27 cellular contexts compared by ENCODE assay signal in genomic region chr13:112705286-112705685, GRCh38. TPM values are rescaled to one million over a fixed set of nuclear protein-coding genes. Genes with fewer than 3 reads are reported as not detected.
DNase-seq lines count a peak whose midpoint lies in the region; ATAC-seq and TF ChIP-seq lines count a peak whose summit lies in the region.
"Had no signal": no experiment of that assay in that cellular context is flagged by ENCODE, and none has a peak within 500 bp of the region (broad histone marks: within the 10 kb centered on the region; RNA-seq: fewer than 3 reads in every experiment).

No MANE protein-coding gene starts in this region.

- no peaks in the 10 kb centered on the region for H4K20me1 ChIP-seq in GM23338 (replicated peaks; ENCODE audit: insufficient read depth)

- no peaks in the 10 kb centered on the region for H3K9me2 ChIP-seq in GM23338 (ENCODE audit: insufficient read depth)

- H3K9me3 Mint-ChIP-seq in GM23338 (no peaks in the 10 kb centered on the region), WTC11 (no peaks in the 10 kb centered on the region), neural crest cell (no peaks in the 10 kb centered on the region)
- H3K9me3 Mint-ChIP-seq in stimulated activated effector memory CD8-positive, alpha-beta T cell treated with anti-CD3 and anti-CD28 coated beads, Interleukin-12 subunit alpha, Interleukin-12 subunit beta, amount 100 ng/mL, for 72 hours = no peaks in the 10 kb centered on the region
- H3K9me3 Mint-ChIP-seq: activated naive CD4-positive, alpha-beta T cell treated with anti-CD3 and anti-CD28 coated beads for 36 hours; activated T-cell treated with anti-CD3 and anti-CD28 coated beads, Interleukin-2, amount 50 U/mL, for 4 hours; effector memory CD8-positive, alpha-beta T cell; T-helper 1 cell treated with Interleukin-12 subunit alpha and Interleukin-12 subunit beta and Interleukin-4 antibody, amounts not matched to agents 30 μg/mL and 1 μg/mL, for 36 hours had no signal

- no peaks in the 10 kb centered on the region for H3K36me3 ChIP-seq in GM23338 (ENCODE audit: insufficient read depth)
- H3K36me3 ChIP-seq: breast epithelium, colonic mucosa, esophagus squamous epithelium had no signal

- CTCF ChIA-PET in WTC11 (lab: Charles Lee) = interaction anchor here (1.5 kb wide), 1 partner anchor 12 kb away, joined by 3 read pairs; no protein-coding TSS in a partner anchor
- CTCF ChIA-PET in GM10248 (lab: Yijun Ruan, JAX) = interaction anchor here (1.2 kb wide), 1 partner anchor 12 kb away, joined by 4 read pairs; no protein-coding TSS in a partner anchor

- H3K4me1 ChIP-seq in GM23338 (ENCODE audit: insufficient read depth) = peaks cover 60% of the 10 kb centered on the region
- H3K4me1 ChIP-seq: breast epithelium, colonic mucosa had no signal

- H3K27ac Mint-ChIP-seq in GM23338 (no peak overlapping the region), WTC11 (peak overlapping the region; percentile 38; the same call in 1 of the 2 replicates), neural crest cell (ENCODE audit: unreplicated experiment) (peak overlapping the region; percentile 19)
- H3K27ac Mint-ChIP-seq in stimulated activated effector memory CD8-positive, alpha-beta T cell treated with anti-CD3 and anti-CD28 coated beads, Interleukin-12 subunit alpha, Interleukin-12 subunit beta, amount 100 ng/mL, for 72 hours = peak overlapping the region; percentile 38
- H3K27ac Mint-ChIP-seq: activated naive CD4-positive, alpha-beta T cell treated with anti-CD3 and anti-CD28 coated beads for 36 hours; effector memory CD8-positive, alpha-beta T cell; T-helper 1 cell treated with Interleukin-12 subunit alpha and Interleukin-12 subunit beta and Interleukin-4 antibody, amounts not matched to agents 30 μg/mL and 1 μg/mL, for 36 hours had no signal

- POLR2A ChIA-PET in WTC11 (lab: Charles Lee) = interaction anchor here (1.1 kb wide), 1 partner anchor 15 kb away, joined by 3 read pairs; no protein-coding TSS in a partner anchor
- POLR2A ChIA-PET in GM10248 (lab: Yijun Ruan, JAX) = no interaction called here

- H3K4me1 Mint-ChIP-seq in GM23338 (peaks cover 69% of the 10 kb centered on the region), WTC11 (peaks cover 94% of the 10 kb centered on the region), neural crest cell (peaks cover 51% of the 10 kb centered on the region)
- H3K4me1 Mint-ChIP-seq in stimulated activated effector memory CD8-positive, alpha-beta T cell treated with anti-CD3 and anti-CD28 coated beads, Interleukin-12 subunit alpha, Interleukin-12 subunit beta, amount 100 ng/mL, for 72 hours = peaks cover 36% of the 10 kb centered on the region

- H3K4me3 Mint-ChIP-seq in GM23338 (no peak overlapping the region; the same call in 2 of the 3 replicates), WTC11 (no peak overlapping the region), neural crest cell (no peak overlapping the region)
- no peak overlapping the region for H3K4me3 Mint-ChIP-seq in stimulated activated effector memory CD8-positive, alpha-beta T cell treated with anti-CD3 and anti-CD28 coated beads, Interleukin-12 subunit alpha, Interleukin-12 subunit beta, amount 100 ng/mL, for 72 hours
- H3K4me3 Mint-ChIP-seq: activated naive CD4-positive, alpha-beta T cell treated with anti-CD3 and anti-CD28 coated beads for 36 hours; activated T-cell treated with anti-CD3 and anti-CD28 coated beads, Interleukin-2, amount 50 U/mL, for 4 hours; effector memory CD8-positive, alpha-beta T cell; T-helper 1 cell treated with Interleukin-12 subunit alpha and Interleukin-12 subunit beta and Interleukin-4 antibody, amounts not matched to agents 30 μg/mL and 1 μg/mL, for 36 hours had no signal

- H3K36me3 Mint-ChIP-seq in GM23338 (ENCODE audit: low read depth) (peaks cover 15% of the 10 kb centered on the region; the same call in 2 of the 3 replicates), WTC11 (peaks cover 8% of the 10 kb centered on the region; the same call in 1 of the 2 replicates), neural crest cell (ENCODE audit: low read depth) (peaks cover 5% of the 10 kb centered on the region)
- H3K36me3 Mint-ChIP-seq in stimulated activated effector memory CD8-positive, alpha-beta T cell treated with anti-CD3 and anti-CD28 coated beads, Interleukin-12 subunit alpha, Interleukin-12 subunit beta, amount 100 ng/mL, for 72 hours = no peaks in the 10 kb centered on the region

- H3K27me3 Mint-ChIP-seq in GM23338 (ENCODE audit: insufficient read depth, low read depth, poor library complexity) (peaks cover 8% of the 10 kb centered on the region), WTC11 (ENCODE audit: low read depth) (no peaks in the 10 kb centered on the region), neural crest cell (ENCODE audit: low read depth) (no peaks in the 10 kb centered on the region)
- H3K27me3 Mint-ChIP-seq: effector memory CD8-positive, alpha-beta T cell had no signal

- H3F3A ChIP-seq in GM23338 (replicated peaks; ENCODE audit: low read depth) = peaks cover 2% of the 10 kb centered on the region; the same call in 1 of the 2 replicates

- peak overlapping the region; percentile 74 for H3K4me2 ChIP-seq in GM23338

- ATAC-seq in GM23338 = peak; percentile 10; the same call in 2 of the 3 replicates
- no peak for ATAC-seq in WTC11
- no peak for ATAC-seq in stimulated activated effector memory CD8-positive, alpha-beta T cell treated with anti-CD3 and anti-CD28 coated beads, Interleukin-12 subunit alpha, Interleukin-12 subunit beta, amount 100 ng/mL, for 72 hours
- no peak for ATAC-seq in GM18502 (IDR thresholded peaks at IDR 0.05; ENCODE audit: poor library complexity, unreplicated experiment)
- ATAC-seq: activated T-cell treated with anti-CD3 and anti-CD28 coated beads, Interleukin-2, amount 50 U/mL, for 4 hours; effector memory CD8-positive, alpha-beta T cell; GM12878; HCT116; HepG2 had no signal

- TF ChIP-seq CTCF in GM23338 (conservative IDR thresholded peaks at IDR 0.05; ENCODE audit: low read depth in 2 of 2) (no peak), WTC11 (IDR thresholded peaks at IDR 0.05) (no peak), neural crest cell (conservative IDR thresholded peaks at IDR 0.05) (no peak), GM10248 (IDR thresholded peaks at IDR 0.05; ENCODE audit: control extremely low read depth, extremely low read depth, low read depth, missing control alignments) (no peak)

- H3K27me3 ChIP-seq in GM23338 (ENCODE audit: insufficient read depth) = no peaks in the 10 kb centered on the region
- H3K27me3 ChIP-seq: breast epithelium, colonic mucosa, esophagus squamous epithelium had no signal

- no peak for DNase-seq in GM23338 (ENCODE audit: low spot score)
- DNase-seq in WTC11 (ENCODE audit: low spot score) = peak; percentile 14
- DNase-seq in neural crest cell (ENCODE audit: low read depth, low spot score) = no peak
- no peak for DNase-seq in stimulated activated effector memory CD8-positive, alpha-beta T cell treated with anti-CD3 and anti-CD28 coated beads, Interleukin-12 subunit alpha, Interleukin-12 subunit beta, amount 100 ng/mL, for 72 hours (ENCODE audit: low spot score in 2 of 2)
- no peak for DNase-seq in stimulated activated CD4-positive, alpha-beta T cell treated with anti-CD3 and anti-CD28 coated beads, Interleukin-2, amount 100 ng/mL, for 24 hours
- no peak for DNase-seq in GM10248 (ENCODE audit: extremely low spot score)
- DNase-seq: activated CD4-positive, alpha-beta T cell treated with anti-CD3 and anti-CD28 coated beads for 4 hours; activated naive CD4-positive, alpha-beta T cell treated with anti-CD3 and anti-CD28 coated beads for 36 hours; activated T-cell treated with anti-CD3 and anti-CD28 coated beads, Interleukin-2, amount 50 U/mL, for 4 hours; amygdala; colonic mucosa; effector memory CD8-positive, alpha-beta T cell; esophagus squamous epithelium; Kasumi-1; NCI-H1048; NCI-H1694 treated with DMSO at 0.1 percent for 48 hours; NCI-H69; occipital lobe; retina had no signal

- H3K4me3 ChIP-seq in GM23338 = no peak overlapping the region
- H3K4me3 ChIP-seq: breast epithelium, colonic mucosa, GM12878, SK-N-MC had no signal

- peak overlapping the region; percentile 81 for H3K27ac ChIP-seq in GM23338 (ENCODE audit: low read depth)
- H3K27ac ChIP-seq: colonic mucosa, HL-60, SK-N-MC had no signal

- H2AFZ ChIP-seq in GM23338 = no peak overlapping the region

- peaks cover 98% of the 10 kb centered on the region for H3K79me2 ChIP-seq in GM23338 (replicated peaks; ENCODE audit: insufficient read depth)

TF ChIP-seq in WTC11, 78 proteins besides CTCF, POLR2A, EP300 and RAD21:
- TF ChIP-seq MAX (CRISPR knock-in tag; IDR thresholded peaks at IDR 0.05) (peak; percentile 21; the same call in 1 of the 2 replicates), MLX (CRISPR knock-in tag; IDR thresholded peaks at IDR 0.05) (no peak)

RNA-seq across cellular contexts. Expression of gene ATP11A, which starts 15.4 kb away (rescaled TPM):
- total RNA-seq in GM23338 (2014; rRNA removed; shearing (Covaris generic)) = 35.1 and 52.6 TPM in 2 replicates
- polyA plus RNA-seq in GM23338 (2016; fragmentation: Nextera tagmentation; extraction: Ambion mirVana) = 12.3 and 12.8 TPM in 2 replicates
- 100 to 133 TPM (median 126 TPM) in 3 replicates for total RNA-seq in WTC11 (2021)
- 97.4 and 99.1 TPM in 2 replicates for total RNA-seq in neural crest cell
